Comparison of ENCODE assay signal across 2 cellular contexts in the genomic region with DNA sequence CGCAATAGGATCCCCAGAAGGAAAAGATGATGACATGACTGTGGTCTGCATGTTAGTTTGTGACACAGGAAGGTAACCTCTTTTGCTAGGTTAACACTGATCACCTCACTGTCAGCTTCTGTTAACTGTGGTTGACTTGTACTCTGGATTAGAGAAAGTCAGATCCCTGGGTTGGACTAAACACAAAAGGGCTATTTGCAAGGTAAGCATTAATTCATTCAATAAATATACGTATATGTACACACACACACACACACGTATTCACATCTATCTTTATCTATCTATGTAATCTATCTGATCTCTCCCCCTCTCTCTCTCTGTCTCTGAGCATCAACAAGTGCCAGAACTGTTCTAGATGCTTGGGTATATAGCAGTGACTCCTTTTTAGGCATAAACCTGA.
TF ChIP-seq lines count a peak whose summit lies in the region.

No MANE protein-coding gene starts in this region.

TF ChIP-seq in HepG2, 621 proteins besides CTCF, POLR2A, EP300 and RAD21:
- TF ChIP-seq MAFK (conservative IDR thresholded peaks at IDR 0.05 in 1 of 2, IDR thresholded peaks at IDR 0.05 in 1 of 2; ENCODE audit: low read length in 2 of 2) (peak; percentile 69 to 91; a peak in 3 of 4 replicates), CREBL2 (CRISPR knock-in tag; IDR thresholded peaks at IDR 0.05; ENCODE audit: borderline replicate concordance) (no peak), MAF1 (CRISPR knock-in tag; IDR thresholded peaks at IDR 0.05; ENCODE audit: borderline replicate concordance) (no peak), THYN1 (CRISPR knock-in tag; IDR thresholded peaks at IDR 0.05; ENCODE audit: borderline replicate concordance, low read depth) (no peak), ZFP62 (CRISPR knock-in tag; IDR thresholded peaks at IDR 0.05) (no peak), ZBTB40 (IDR thresholded peaks at IDR 0.05) (no peak), ZBTB40 (CRISPR knock-in tag; IDR thresholded peaks at IDR 0.05) (no peak), CHD2 (IDR thresholded peaks at IDR 0.05; ENCODE audit: low read depth, low read length) (no peak), MAFF (IDR thresholded peaks at IDR 0.05; ENCODE audit: low read depth, low read length) (peak; percentile 88), ZNF670 (CRISPR knock-in tag; IDR thresholded peaks at IDR 0.05; ENCODE audit: borderline replicate concordance) (no peak), ZNF451 (CRISPR knock-in tag; IDR thresholded peaks at IDR 0.05) (no peak)

TF ChIP-seq in H1, 55 proteins besides CTCF, POLR2A, EP300 and RAD21:
- peak; percentile 54; the same call in 1 of the 2 replicates for TF ChIP-seq MAFK (IDR thresholded peaks at IDR 0.05; ENCODE audit: low read depth, low read length)
- no peak for TF ChIP-seq TCF12 (IDR thresholded peaks at IDR 0.05; ENCODE audit: low read depth, low read length)
